Comparison of ENCODE assay signal across 2 cellular contexts in the genomic region with DNA sequence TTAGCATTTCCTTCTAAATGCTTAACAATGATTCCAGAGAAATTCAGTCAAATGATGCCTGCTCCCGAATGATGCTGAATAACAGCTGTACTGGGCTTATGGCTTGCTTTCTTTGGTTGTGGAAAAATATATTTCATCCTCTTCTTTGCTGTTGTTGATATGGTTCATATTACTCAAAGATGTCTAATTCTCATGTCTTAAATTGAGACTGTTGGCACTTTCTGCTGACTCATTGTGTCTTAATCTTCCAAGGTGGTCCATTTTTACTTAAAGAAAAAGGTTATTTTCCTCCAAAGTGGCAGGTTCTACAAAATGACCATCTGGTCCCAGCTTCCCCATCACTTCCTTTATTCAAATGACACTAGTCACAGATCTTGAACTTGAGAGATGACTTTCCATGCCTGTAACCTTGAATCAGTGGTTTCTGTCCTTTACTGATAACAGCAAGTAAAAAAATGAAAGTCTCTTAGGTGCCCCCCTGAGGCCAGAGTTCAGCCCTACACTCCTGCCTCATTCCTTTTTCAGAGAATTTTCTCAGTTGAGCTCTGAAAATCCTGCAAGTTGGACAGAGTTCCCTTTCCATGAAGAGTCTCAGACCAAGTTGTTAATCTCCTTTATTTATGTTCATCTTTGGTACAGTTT.
TF ChIP-seq lines count a peak whose summit lies in the region.

No MANE protein-coding gene starts in this region.

TF ChIP-seq in IMR-90, 13 proteins besides CTCF, POLR2A, EP300 and RAD21 (continued from another document):
- TF ChIP-seq, protein P1, sequence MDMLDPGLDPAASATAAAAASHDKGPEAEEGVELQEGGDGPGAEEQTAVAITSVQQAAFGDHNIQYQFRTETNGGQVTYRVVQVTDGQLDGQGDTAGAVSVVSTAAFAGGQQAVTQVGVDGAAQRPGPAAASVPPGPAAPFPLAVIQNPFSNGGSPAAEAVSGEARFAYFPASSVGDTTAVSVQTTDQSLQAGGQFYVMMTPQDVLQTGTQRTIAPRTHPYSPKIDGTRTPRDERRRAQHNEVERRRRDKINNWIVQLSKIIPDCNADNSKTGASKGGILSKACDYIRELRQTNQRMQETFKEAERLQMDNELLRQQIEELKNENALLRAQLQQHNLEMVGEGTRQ (IDR thresholded peaks at IDR 0.05; ENCODE audit: low read depth, low read length): no peak
- TF ChIP-seq NFE2L2 (IDR thresholded peaks at IDR 0.05; ENCODE audit: low read depth, low read length) (peak; percentile 68), MAFK (IDR thresholded peaks at IDR 0.05; ENCODE audit: low read depth, low read length) (0 out of 2 replicates have a peak, but pooled peaks have one; percentile 20)

TF ChIP-seq in SK-N-SH treated with all-trans-retinoic acid at 6 μM for 48 hours, 23 proteins besides CTCF, POLR2A, EP300 and RAD21 (continued from another document):
- TF ChIP-seq, protein P2, sequence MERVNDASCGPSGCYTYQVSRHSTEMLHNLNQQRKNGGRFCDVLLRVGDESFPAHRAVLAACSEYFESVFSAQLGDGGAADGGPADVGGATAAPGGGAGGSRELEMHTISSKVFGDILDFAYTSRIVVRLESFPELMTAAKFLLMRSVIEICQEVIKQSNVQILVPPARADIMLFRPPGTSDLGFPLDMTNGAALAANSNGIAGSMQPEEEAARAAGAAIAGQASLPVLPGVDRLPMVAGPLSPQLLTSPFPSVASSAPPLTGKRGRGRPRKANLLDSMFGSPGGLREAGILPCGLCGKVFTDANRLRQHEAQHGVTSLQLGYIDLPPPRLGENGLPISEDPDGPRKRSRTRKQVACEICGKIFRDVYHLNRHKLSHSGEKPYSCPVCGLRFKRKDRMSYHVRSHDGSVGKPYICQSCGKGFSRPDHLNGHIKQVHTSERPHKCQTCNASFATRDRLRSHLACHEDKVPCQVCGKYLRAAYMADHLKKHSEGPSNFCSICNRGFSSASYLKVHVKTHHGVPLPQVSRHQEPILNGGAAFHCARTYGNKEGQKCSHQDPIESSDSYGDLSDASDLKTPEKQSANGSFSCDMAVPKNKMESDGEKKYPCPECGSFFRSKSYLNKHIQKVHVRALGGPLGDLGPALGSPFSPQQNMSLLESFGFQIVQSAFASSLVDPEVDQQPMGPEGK (CRISPR knock-in tag; IDR thresholded peaks at IDR 0.05; ENCODE audit: borderline replicate concordance): no peak
- TF ChIP-seq GLIS3 (CRISPR knock-in tag; IDR thresholded peaks at IDR 0.05) (no peak), ZNF8 (CRISPR knock-in tag; IDR thresholded peaks at IDR 0.05) (no peak), SNAI2 (CRISPR knock-in tag; IDR thresholded peaks at IDR 0.05) (no peak), TOX (CRISPR knock-in tag; IDR thresholded peaks at IDR 0.05; ENCODE audit: borderline replicate concordance) (no peak), BACH2 (CRISPR knock-in tag; IDR thresholded peaks at IDR 0.05; ENCODE audit: borderline replicate concordance) (no peak), ZFP30 (CRISPR knock-in tag; IDR thresholded peaks at IDR 0.05) (no peak), ESRRG (CRISPR knock-in tag; IDR thresholded peaks at IDR 0.05) (no peak), ARNTL (CRISPR knock-in tag; IDR thresholded peaks at IDR 0.05; ENCODE audit: borderline replicate concordance, low read depth) (no peak), ZC3H10 (CRISPR knock-in tag; IDR thresholded peaks at IDR 0.05) (no peak), RARB (CRISPR knock-in tag; IDR thresholded peaks at IDR 0.05) (no peak), CSDC2 (CRISPR knock-in tag; IDR thresholded peaks at IDR 0.05) (no peak), PPARA (CRISPR knock-in tag; IDR thresholded peaks at IDR 0.05; ENCODE audit: borderline replicate concordance) (no peak), ZFP3 (CRISPR knock-in tag; IDR thresholded peaks at IDR 0.05) (no peak)
- TF ChIP-seq, protein P3, sequence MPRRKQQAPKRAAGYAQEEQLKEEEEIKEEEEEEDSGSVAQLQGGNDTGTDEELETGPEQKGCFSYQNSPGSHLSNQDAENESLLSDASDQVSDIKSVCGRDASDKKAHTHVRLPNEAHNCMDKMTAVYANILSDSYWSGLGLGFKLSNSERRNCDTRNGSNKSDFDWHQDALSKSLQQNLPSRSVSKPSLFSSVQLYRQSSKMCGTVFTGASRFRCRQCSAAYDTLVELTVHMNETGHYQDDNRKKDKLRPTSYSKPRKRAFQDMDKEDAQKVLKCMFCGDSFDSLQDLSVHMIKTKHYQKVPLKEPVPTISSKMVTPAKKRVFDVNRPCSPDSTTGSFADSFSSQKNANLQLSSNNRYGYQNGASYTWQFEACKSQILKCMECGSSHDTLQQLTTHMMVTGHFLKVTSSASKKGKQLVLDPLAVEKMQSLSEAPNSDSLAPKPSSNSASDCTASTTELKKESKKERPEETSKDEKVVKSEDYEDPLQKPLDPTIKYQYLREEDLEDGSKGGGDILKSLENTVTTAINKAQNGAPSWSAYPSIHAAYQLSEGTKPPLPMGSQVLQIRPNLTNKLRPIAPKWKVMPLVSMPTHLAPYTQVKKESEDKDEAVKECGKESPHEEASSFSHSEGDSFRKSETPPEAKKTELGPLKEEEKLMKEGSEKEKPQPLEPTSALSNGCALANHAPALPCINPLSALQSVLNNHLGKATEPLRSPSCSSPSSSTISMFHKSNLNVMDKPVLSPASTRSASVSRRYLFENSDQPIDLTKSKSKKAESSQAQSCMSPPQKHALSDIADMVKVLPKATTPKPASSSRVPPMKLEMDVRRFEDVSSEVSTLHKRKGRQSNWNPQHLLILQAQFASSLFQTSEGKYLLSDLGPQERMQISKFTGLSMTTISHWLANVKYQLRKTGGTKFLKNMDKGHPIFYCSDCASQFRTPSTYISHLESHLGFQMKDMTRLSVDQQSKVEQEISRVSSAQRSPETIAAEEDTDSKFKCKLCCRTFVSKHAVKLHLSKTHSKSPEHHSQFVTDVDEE (CRISPR knock-in tag; IDR thresholded peaks at IDR 0.05): no peak
- TF ChIP-seq, protein P4, sequence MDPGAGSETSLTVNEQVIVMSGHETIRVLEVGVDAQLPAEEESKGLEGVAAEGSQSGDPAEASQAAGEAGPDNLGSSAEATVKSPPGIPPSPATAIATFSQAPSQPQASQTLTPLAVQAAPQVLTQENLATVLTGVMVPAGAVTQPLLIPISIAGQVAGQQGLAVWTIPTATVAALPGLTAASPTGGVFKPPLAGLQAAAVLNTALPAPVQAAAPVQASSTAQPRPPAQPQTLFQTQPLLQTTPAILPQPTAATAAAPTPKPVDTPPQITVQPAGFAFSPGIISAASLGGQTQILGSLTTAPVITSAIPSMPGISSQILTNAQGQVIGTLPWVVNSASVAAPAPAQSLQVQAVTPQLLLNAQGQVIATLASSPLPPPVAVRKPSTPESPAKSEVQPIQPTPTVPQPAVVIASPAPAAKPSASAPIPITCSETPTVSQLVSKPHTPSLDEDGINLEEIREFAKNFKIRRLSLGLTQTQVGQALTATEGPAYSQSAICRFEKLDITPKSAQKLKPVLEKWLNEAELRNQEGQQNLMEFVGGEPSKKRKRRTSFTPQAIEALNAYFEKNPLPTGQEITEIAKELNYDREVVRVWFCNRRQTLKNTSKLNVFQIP (CRISPR knock-in tag; IDR thresholded peaks at IDR 0.05; ENCODE audit: borderline replicate concordance, low read depth): no peak
